In the genomic region with DNA sequence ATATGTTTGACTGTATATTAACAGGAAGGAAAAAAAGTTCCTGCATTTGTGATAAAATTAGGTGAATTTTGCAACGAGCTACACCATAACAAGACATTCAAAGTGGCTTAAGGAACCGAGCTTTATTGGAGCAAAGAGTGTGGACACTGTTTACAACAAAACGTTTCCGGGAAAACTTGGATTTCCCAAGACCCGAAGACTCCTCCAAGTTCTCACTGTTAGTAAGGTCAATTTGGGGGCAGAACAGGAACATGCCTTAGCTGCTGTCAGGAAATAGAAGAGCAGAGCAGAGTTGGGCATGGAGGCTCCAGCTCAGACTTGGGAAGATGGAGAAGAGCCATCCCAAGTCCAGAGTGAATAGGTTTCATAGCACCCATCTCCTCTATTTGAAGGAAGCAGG, we compare ENCODE assay signal across 1 cellular context.
TF ChIP-seq lines count a peak whose summit lies in the region.

No MANE protein-coding gene starts in this region.

TF ChIP-seq in WTC11, 78 proteins besides CTCF, POLR2A, EP300 and RAD21 (continued from another document):
- TF ChIP-seq, protein P1, sequence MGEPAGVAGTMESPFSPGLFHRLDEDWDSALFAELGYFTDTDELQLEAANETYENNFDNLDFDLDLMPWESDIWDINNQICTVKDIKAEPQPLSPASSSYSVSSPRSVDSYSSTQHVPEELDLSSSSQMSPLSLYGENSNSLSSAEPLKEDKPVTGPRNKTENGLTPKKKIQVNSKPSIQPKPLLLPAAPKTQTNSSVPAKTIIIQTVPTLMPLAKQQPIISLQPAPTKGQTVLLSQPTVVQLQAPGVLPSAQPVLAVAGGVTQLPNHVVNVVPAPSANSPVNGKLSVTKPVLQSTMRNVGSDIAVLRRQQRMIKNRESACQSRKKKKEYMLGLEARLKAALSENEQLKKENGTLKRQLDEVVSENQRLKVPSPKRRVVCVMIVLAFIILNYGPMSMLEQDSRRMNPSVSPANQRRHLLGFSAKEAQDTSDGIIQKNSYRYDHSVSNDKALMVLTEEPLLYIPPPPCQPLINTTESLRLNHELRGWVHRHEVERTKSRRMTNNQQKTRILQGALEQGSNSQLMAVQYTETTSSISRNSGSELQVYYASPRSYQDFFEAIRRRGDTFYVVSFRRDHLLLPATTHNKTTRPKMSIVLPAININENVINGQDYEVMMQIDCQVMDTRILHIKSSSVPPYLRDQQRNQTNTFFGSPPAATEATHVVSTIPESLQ (CRISPR knock-in tag; IDR thresholded peaks at IDR 0.05), result no peak
- TF ChIP-seq, protein P2, sequence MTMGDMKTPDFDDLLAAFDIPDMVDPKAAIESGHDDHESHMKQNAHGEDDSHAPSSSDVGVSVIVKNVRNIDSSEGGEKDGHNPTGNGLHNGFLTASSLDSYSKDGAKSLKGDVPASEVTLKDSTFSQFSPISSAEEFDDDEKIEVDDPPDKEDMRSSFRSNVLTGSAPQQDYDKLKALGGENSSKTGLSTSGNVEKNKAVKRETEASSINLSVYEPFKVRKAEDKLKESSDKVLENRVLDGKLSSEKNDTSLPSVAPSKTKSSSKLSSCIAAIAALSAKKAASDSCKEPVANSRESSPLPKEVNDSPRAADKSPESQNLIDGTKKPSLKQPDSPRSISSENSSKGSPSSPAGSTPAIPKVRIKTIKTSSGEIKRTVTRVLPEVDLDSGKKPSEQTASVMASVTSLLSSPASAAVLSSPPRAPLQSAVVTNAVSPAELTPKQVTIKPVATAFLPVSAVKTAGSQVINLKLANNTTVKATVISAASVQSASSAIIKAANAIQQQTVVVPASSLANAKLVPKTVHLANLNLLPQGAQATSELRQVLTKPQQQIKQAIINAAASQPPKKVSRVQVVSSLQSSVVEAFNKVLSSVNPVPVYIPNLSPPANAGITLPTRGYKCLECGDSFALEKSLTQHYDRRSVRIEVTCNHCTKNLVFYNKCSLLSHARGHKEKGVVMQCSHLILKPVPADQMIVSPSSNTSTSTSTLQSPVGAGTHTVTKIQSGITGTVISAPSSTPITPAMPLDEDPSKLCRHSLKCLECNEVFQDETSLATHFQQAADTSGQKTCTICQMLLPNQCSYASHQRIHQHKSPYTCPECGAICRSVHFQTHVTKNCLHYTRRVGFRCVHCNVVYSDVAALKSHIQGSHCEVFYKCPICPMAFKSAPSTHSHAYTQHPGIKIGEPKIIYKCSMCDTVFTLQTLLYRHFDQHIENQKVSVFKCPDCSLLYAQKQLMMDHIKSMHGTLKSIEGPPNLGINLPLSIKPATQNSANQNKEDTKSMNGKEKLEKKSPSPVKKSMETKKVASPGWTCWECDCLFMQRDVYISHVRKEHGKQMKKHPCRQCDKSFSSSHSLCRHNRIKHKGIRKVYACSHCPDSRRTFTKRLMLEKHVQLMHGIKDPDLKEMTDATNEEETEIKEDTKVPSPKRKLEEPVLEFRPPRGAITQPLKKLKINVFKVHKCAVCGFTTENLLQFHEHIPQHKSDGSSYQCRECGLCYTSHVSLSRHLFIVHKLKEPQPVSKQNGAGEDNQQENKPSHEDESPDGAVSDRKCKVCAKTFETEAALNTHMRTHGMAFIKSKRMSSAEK (CRISPR knock-in tag; IDR thresholded peaks at IDR 0.05; ENCODE audit: borderline replicate concordance), result no peak
- TF ChIP-seq, protein P3, sequence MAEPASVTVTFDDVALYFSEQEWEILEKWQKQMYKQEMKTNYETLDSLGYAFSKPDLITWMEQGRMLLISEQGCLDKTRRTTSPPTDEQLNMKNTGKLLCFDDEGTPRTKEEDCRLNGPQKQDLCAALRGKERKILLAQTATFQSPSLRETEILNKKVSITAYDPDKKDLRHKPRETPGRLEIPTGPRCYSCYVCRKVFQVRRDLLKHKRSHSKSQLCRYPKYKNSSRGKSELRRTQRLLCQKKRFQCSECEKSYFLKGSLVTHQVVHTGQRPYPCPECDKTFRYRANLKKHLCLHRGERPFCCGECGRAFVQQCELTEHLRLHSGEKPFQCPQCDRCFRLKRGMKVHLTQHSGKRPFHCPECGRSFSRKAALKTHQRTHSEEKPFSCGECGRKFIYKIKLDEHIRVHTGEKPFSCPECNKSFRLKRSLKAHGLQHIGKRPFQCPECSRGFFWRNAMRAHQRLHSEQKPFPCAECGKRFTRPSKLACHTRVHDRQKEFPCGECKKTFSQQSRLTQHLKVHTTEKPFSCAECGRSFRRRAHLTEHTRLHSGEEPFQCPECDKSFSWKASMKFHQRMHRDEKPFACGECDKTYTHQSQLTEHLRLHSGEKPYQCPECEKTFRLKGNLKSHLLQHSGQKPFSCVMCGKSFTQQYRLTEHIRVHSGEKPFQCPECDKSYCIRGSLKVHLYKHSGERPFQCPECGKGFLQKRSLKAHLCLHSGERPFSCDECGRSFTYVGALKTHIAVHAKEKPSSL (CRISPR knock-in tag; conservative IDR thresholded peaks at IDR 0.05), result no peak
- TF ChIP-seq, protein P4, sequence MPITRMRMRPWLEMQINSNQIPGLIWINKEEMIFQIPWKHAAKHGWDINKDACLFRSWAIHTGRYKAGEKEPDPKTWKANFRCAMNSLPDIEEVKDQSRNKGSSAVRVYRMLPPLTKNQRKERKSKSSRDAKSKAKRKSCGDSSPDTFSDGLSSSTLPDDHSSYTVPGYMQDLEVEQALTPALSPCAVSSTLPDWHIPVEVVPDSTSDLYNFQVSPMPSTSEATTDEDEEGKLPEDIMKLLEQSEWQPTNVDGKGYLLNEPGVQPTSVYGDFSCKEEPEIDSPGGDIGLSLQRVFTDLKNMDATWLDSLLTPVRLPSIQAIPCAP (CRISPR knock-in tag; IDR thresholded peaks at IDR 0.05), result no peak
- TF ChIP-seq ZNF396 (CRISPR knock-in tag; IDR thresholded peaks at IDR 0.05; ENCODE audit: borderline replicate concordance), result no peak
- TF ChIP-seq CREM (CRISPR knock-in tag; IDR thresholded peaks at IDR 0.05), result no peak
